In the genomic region with DNA sequence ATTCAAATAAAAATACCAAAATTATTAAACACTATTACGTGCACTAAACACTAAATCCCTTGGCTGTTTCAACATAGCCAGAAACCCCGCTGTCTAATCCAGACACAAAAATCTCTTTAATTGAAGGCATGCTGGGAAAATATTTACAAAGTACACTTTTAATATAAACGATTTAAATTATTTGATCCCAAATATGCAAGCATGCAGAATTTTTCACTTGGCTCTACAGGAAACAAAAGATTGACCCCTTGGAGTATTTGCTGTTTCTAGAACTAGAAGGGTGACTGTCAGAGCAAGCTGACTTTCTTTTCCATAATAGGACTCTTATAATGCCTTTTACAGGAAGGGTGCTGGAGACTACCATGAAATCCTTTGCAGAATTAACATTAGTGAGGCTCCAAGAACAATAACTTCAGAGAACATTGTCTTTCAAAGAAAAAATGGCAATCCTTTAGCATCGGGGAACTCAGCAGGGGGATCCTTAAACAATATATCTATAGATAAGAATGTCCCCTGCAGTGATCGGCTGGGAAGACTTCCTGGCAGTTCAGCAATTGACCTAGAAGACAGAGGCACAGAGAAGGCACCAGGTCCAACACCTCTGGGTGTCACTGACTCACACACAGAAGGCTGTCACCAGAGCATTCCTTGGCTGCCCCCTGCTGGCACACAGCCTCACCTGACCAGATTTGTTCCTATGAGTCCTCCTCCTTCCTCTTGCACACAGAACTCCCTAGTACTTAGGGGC, we compare ENCODE assay signal across 8 cellular contexts. TPM values are rescaled to one million over a fixed set of nuclear protein-coding genes. Genes with fewer than 3 reads are reported as not detected.
DNase-seq lines count a peak whose midpoint lies in the region; ATAC-seq, FAIRE-seq and TF ChIP-seq lines count a peak whose summit lies in the region.

No MANE protein-coding gene starts in this region.

- DNase-seq in Right ventricle myocardium inferior (ENCODE audit: missing footprints) (peak; percentile 84), cardiac septum (ENCODE audit: low spot score) (no peak), NCI-H1092 treated with DMSO at 0.1 percent for 48 hours (lab: John Stamatoyannopoulos, UW) (peak; percentile 17), bronchial epithelial cell (ENCODE audit: low read depth) (peak; percentile 72), left lung (peak; percentile 70 to 83)
- peak; percentile 35 for DNase-seq in stimulated activated CD8-positive, alpha-beta memory T cell treated with anti-CD3 and anti-CD28 coated beads, Interleukin-12 subunit alpha, Interleukin-12 subunit beta, amount 100 ng/mL, for 1 hour (ENCODE audit: low read depth)

- TF ChIP-seq CTCF in VCaP (conservative IDR thresholded peaks at IDR 0.05) (peak; percentile 87), bronchial epithelial cell (IDR thresholded peaks at IDR 0.05; ENCODE audit: insufficient read depth, low read length, severe bottlenecking) (peak; percentile 90), left lung (IDR thresholded peaks at IDR 0.05) (peak; percentile 53 to 56)

- ATAC-seq in Right ventricle myocardium inferior: peak; percentile 69
- peak; percentile 97 for ATAC-seq in HG02798 (IDR thresholded peaks at IDR 0.05; ENCODE audit: poor library complexity, unreplicated experiment)
- peak; percentile 86 for ATAC-seq in left lung

- no peaks in the 10 kb centered on the region for H3K9me3 ChIP-seq in left lung

- H3K4me1 ChIP-seq in left lung: peaks cover 6 to 12% of the 10 kb centered on the region in 2 donors

- H3K4me3 ChIP-seq in bronchial epithelial cell (ENCODE audit: low read depth, low read length) (no peak overlapping the region), left lung (no peak overlapping the region)

- H3K27me3 ChIP-seq in bronchial epithelial cell (ENCODE audit: control insufficient read depth, insufficient read depth, low read length) (no peaks in the 10 kb centered on the region), left lung (no peaks in the 10 kb centered on the region)

- intact Hi-C loops in Right ventricle myocardium inferior (cut with DNase I) (loop anchor here (5.0 kb wide), 1 partner anchor 182 kb away; no protein-coding TSS in a partner anchor), cardiac septum (cut with DNase I) (loop anchor here (2.0 to 5.0 kb wide), 2 partner anchors 98 to 182 kb away; a partner anchor contains a TSS), left lung (cut with DNase I) (no loop called here)

- no peak for FAIRE-seq in bronchial epithelial cell (lab: Jason Lieb, UNC)

- H3K36me3 ChIP-seq in bronchial epithelial cell (ENCODE audit: control insufficient read depth, insufficient read depth, low read length) (peaks cover 22% of the 10 kb centered on the region), left lung (peaks cover 0 to 84% of the 10 kb centered on the region in 2 donors)

- H3K27ac ChIP-seq in VCaP (no peak overlapping the region), left lung (no peak overlapping the region)

RNA-seq across cellular contexts. Expression of a gene that starts 55.8 kb away (rescaled TPM):
- total RNA-seq in Right ventricle myocardium inferior (not detected), cardiac septum (not detected), bronchial epithelial cell (not detected in 2 replicates), left lung (not detected)

Comparison
In these comparisons a context has a peak if more than half of its experiments do, and no peak if none do; other contexts are left out.
1. intact Hi-C loops: an anchor here in Right ventricle myocardium inferior (5.0 kb wide) and cardiac septum (2.0 to 5.0 kb wide); none called in left lung.